In genomic region chr14:32329146-32329545, GRCh38 we compare ENCODE assay signal across 10 cellular contexts. TPM values are rescaled to one million over a fixed set of nuclear protein-coding genes. Genes with fewer than 3 reads are reported as not detected.
DNase-seq lines count a peak whose midpoint lies in the region; ATAC-seq and TF ChIP-seq lines count a peak whose summit lies in the region.
"Had no signal": no experiment of that assay in that cellular context is flagged by ENCODE, and none has a peak within 500 bp of the region (broad histone marks: within the 10 kb centered on the region; RNA-seq: fewer than 3 reads in every experiment).

TSS of gene AKAP6 (plus strand) at chr14:32329298. CDS start at chr14:32433494, 104,196 bp downstream.

- in situ Hi-C loops in gastrocnemius medialis (cut with MboI; ENCODE audit: low sequenced_read_pairs in 4 of 4), result no loop called here

- H3K36me3 Mint-ChIP-seq in activated CD8-positive, alpha-beta memory T cell treated with anti-CD3 and anti-CD28 coated beads, Interleukin-2, amount 10 ng/mL, durations not matched to agents 7 days and 5 days, result peaks cover 2% of the 10 kb centered on the region

- no peaks in the 10 kb centered on the region for H3K36me3 ChIP-seq in gastrocnemius medialis

- H3K9me3 ChIP-seq in gastrocnemius medialis, result no peaks in the 10 kb centered on the region

- no peak within 1 kb of the TSS for H3K4me3 ChIP-seq in gastrocnemius medialis
- H3K4me3 ChIP-seq: coronary artery had no signal

- intact Hi-C loops in gastrocnemius medialis (cut with DNase I; ENCODE audit: low total_unique reads), result no loop called here

- peaks cover 26% of the 10 kb centered on the region for H3K4me1 Mint-ChIP-seq in activated CD8-positive, alpha-beta memory T cell treated with anti-CD3 and anti-CD28 coated beads, Interleukin-2, amount 10 ng/mL, durations not matched to agents 7 days and 5 days

- CTCF ChIA-PET in activated CD8-positive, alpha-beta memory T cell treated with anti-CD3 and anti-CD28 coated beads, Interleukin-2, amount 10 ng/mL, durations not matched to agents 7 days and 5 days (lab: Charles Lee), result no interaction called here

- no peaks in the 10 kb centered on the region for H3K9me3 Mint-ChIP-seq in activated CD8-positive, alpha-beta memory T cell treated with anti-CD3 and anti-CD28 coated beads, Interleukin-2, amount 10 ng/mL, durations not matched to agents 7 days and 5 days (ENCODE audit: low read depth)

- H3K27me3 Mint-ChIP-seq in activated CD8-positive, alpha-beta memory T cell treated with anti-CD3 and anti-CD28 coated beads, Interleukin-2, amount 10 ng/mL, durations not matched to agents 7 days and 5 days, result peaks cover 7% of the 10 kb centered on the region

- DNase-seq in NCI-H1694 (lab: John Stamatoyannopoulos, UW) (peak; percentile 40), amygdala (lab: John Stamatoyannopoulos, UW) (peak in 53 of 56 donors; percentile 5 to 91 (median 68)), hypothalamus (lab: John Stamatoyannopoulos, UW) (peak in 41 of 51 donors; percentile 10 to 94 (median 61)), gastrocnemius medialis (no peak), foreskin keratinocyte (no peak), DMS153 (lab: John Stamatoyannopoulos, UW) (no peak), epidermal melanocyte (ENCODE audit: insufficient read length, low spot score) (no peak)
- no peak for DNase-seq in activated CD8-positive, alpha-beta memory T cell treated with anti-CD3 and anti-CD28 coated beads, Interleukin-2, amount 10 ng/mL, durations not matched to agents 7 days and 5 days
- DNase-seq: Calu3 had no signal

- no peak within 1 kb of the TSS for H3K4me3 Mint-ChIP-seq in activated CD8-positive, alpha-beta memory T cell treated with anti-CD3 and anti-CD28 coated beads, Interleukin-2, amount 10 ng/mL, durations not matched to agents 7 days and 5 days

- no peak for ATAC-seq in gastrocnemius medialis
- no peak for ATAC-seq in activated CD8-positive, alpha-beta memory T cell treated with anti-CD3 and anti-CD28 coated beads, Interleukin-2, amount 10 ng/mL, durations not matched to agents 7 days and 5 days
- no peak for ATAC-seq in foreskin keratinocyte

- H3K4me1 ChIP-seq in gastrocnemius medialis, result peaks cover 0 to 8% of the 10 kb centered on the region in 2 donors
- peaks cover 30% of the 10 kb centered on the region for H3K4me1 ChIP-seq in foreskin keratinocyte

- no peaks in the 10 kb centered on the region for H3K27me3 ChIP-seq in gastrocnemius medialis
- no peaks in the 10 kb centered on the region for H3K27me3 ChIP-seq in foreskin keratinocyte

- no peak for TF ChIP-seq CTCF in gastrocnemius medialis (IDR thresholded peaks at IDR 0.05 in 4 of 5, conservative IDR thresholded peaks at IDR 0.05 in 1 of 5)
- TF ChIP-seq CTCF in foreskin keratinocyte (conservative IDR thresholded peaks at IDR 0.05), result no peak

- H3K27ac Mint-ChIP-seq in activated CD8-positive, alpha-beta memory T cell treated with anti-CD3 and anti-CD28 coated beads, Interleukin-2, amount 10 ng/mL, durations not matched to agents 7 days and 5 days, result no peak within 1 kb of the TSS

- no peak for TF ChIP-seq POLR2A in gastrocnemius medialis (IDR thresholded peaks at IDR 0.05)

- no peak within 1 kb of the TSS for H3K27ac ChIP-seq in gastrocnemius medialis
- no peak within 1 kb of the TSS for H3K27ac ChIP-seq in foreskin keratinocyte
- H3K27ac ChIP-seq: coronary artery had no signal

RNA-seq across cellular contexts. Expression of gene AKAP6, which starts in this region (rescaled TPM):
- total RNA-seq in gastrocnemius medialis, result 10 to 100 TPM; 23.2 to 59.2 (median 32.1) TPM
- total RNA-seq in activated CD8-positive, alpha-beta memory T cell treated with anti-CD3 and anti-CD28 coated beads, Interleukin-2, amount 10 ng/mL, durations not matched to agents 7 days and 5 days, result under 1 TPM; 0.82 to 0.85 TPM
- total RNA-seq in foreskin keratinocyte, result 2.2 and 2.5 TPM in 2 replicates
- polyA plus RNA-seq in foreskin keratinocyte, result 0.20 and 0.35 TPM in 2 replicates

Comparison
In these comparisons a context has a peak if more than half of its experiments do, and no peak if none do; other contexts are left out.
1. DNase-seq: peak in NCI-H1694 (single experiment), amygdala (53 of 56) and hypothalamus (41 of 51); none in gastrocnemius medialis (0 of 2), activated CD8-positive, alpha-beta memory T cell treated with anti-CD3 and anti-CD28 coated beads, Interleukin-2, amount 10 ng/mL, durations not matched to agents 7 days and 5 days (single experiment), foreskin keratinocyte (0 of 2), DMS153 (single experiment) and epidermal melanocyte (single experiment).